1 cellular context compared by ENCODE assay signal in genomic region chr5:170892201-170892600, GRCh38.
TF ChIP-seq lines count a peak whose summit lies in the region.

No MANE protein-coding gene starts in this region.

TF ChIP-seq in GM23338, 12 proteins besides CTCF, POLR2A, EP300 and RAD21:
- no peak for TF ChIP-seq EZH2 (IDR thresholded peaks at IDR 0.05; ENCODE audit: low read depth, unreplicated experiment)
- no peak for TF ChIP-seq NANOG (IDR thresholded peaks at IDR 0.05; ENCODE audit: borderline replicate concordance)
